9 cellular contexts compared by ENCODE assay signal in the genomic region with DNA sequence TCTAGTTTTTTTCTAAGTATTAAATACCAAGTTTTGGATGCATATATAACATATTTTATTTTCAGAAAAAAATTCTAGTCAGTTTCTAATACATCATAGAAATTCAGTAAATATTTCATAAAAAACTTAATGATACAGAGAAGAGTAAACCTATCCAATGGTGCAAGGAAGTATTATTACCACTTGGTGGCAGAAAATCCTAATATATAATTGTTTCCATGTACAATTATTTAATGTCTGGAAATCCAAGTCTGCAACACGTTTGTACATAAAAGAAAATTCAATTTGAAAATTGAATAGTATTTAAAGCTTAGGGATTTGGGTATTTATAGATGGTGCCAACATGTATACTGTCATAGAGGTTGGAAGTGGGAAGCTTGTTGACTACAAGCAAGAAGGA.
A peak's percentile ranks its signal among the peaks of the same experiment; 100 is the strongest.
DNase-seq lines count a peak whose midpoint lies in the region; ATAC-seq and TF ChIP-seq lines count a peak whose summit lies in the region.
"Had no signal": no experiment of that assay in that cellular context is flagged by ENCODE, and none has a peak within 500 bp of the region (broad histone marks: within the 10 kb centered on the region; RNA-seq: fewer than 3 reads in every experiment).

No MANE protein-coding gene starts in this region.

- peaks cover 11% of the 10 kb centered on the region for H3K9me3 Mint-ChIP-seq in HFFc6
- H3K9me3 Mint-ChIP-seq in activated naive CD8-positive, alpha-beta T cell treated with anti-CD3 and anti-CD28 coated beads for 36 hours = no peaks in the 10 kb centered on the region

- no peak overlapping the region for H3K4me3 Mint-ChIP-seq in HFFc6
- no peak overlapping the region for H3K4me3 Mint-ChIP-seq in activated naive CD8-positive, alpha-beta T cell treated with anti-CD3 and anti-CD28 coated beads for 36 hours

- H3K4me1 ChIP-seq in Panc1 (ENCODE audit: control insufficient read depth, insufficient read depth, low read length) = no peaks in the 10 kb centered on the region
- peaks cover 0 to 6% (median 0%) of the 10 kb centered on the region in 4 donors for H3K4me1 ChIP-seq in sigmoid colon

- ATAC-seq in Panc1 = 0 out of 2 replicates have a peak, but pooled peaks have one; percentile 63

- H3K4me1 Mint-ChIP-seq in HFFc6 (ENCODE audit: low read depth) = peaks cover 6% of the 10 kb centered on the region; the same call in 1 of the 2 replicates
- H3K4me1 Mint-ChIP-seq in activated naive CD8-positive, alpha-beta T cell treated with anti-CD3 and anti-CD28 coated beads for 36 hours = no peaks in the 10 kb centered on the region

- no peak for TF ChIP-seq POLR2A in sigmoid colon (IDR thresholded peaks at IDR 0.05)

- 0% methylated on average over 1 of the region's 1 CpG for WGBS in sigmoid colon, 2 donors

- H3K27ac ChIP-seq in Panc1 (ENCODE audit: low read length) (no peak overlapping the region), sigmoid colon (no peak overlapping the region)

- H3K27ac Mint-ChIP-seq in HFFc6 = no peak overlapping the region
- no peak overlapping the region for H3K27ac Mint-ChIP-seq in activated naive CD8-positive, alpha-beta T cell treated with anti-CD3 and anti-CD28 coated beads for 36 hours

- no peaks in the 10 kb centered on the region for H3K36me3 Mint-ChIP-seq in HFFc6 (ENCODE audit: low read depth)
- no peaks in the 10 kb centered on the region for H3K36me3 Mint-ChIP-seq in activated naive CD8-positive, alpha-beta T cell treated with anti-CD3 and anti-CD28 coated beads for 36 hours

- DNase-seq in HFFc6 (no peak), Panc1 (ENCODE audit: low read depth, low spot score) (no peak), fibroblast of mammary gland (ENCODE audit: low read depth) (peak; percentile 42), sigmoid colon (no peak), NCI-H187 treated with DMSO at 0.1 percent for 48 hours (lab: John Stamatoyannopoulos, UW) (no peak), AG20443 (ENCODE audit: low spot score) (no peak), NCI-H2107 (lab: John Stamatoyannopoulos, UW) (no peak)
- no peak for DNase-seq in activated naive CD8-positive, alpha-beta T cell treated with anti-CD3 and anti-CD28 coated beads for 36 hours
- DNase-seq: RPMI8226 had no signal

- H3K4me3 ChIP-seq in Panc1 (ENCODE audit: low read depth in 2 of 2, low read length in 2 of 2) (no peak overlapping the region), fibroblast of mammary gland (ENCODE audit: control insufficient read depth, low read depth, low read length) (no peak overlapping the region), sigmoid colon (no peak overlapping the region)

- POLR2A ChIA-PET in Panc1 (lab: Charles Lee) = no interaction called here

- H3K9me3 ChIP-seq in Panc1 (ENCODE audit: control insufficient read depth, insufficient read depth, low read depth, low read length) (no peaks in the 10 kb centered on the region), sigmoid colon (no peaks in the 10 kb centered on the region)

- TF ChIP-seq CTCF in HFFc6 (IDR thresholded peaks at IDR 0.05) (peak; percentile 65; the same call in 1 of the 2 replicates), Panc1 (IDR thresholded peaks at IDR 0.05) (peak; percentile 43; the same call in 1 of the 2 replicates), fibroblast of mammary gland (conservative IDR thresholded peaks at IDR 0.05; ENCODE audit: control insufficient read depth, insufficient read depth, low read depth, low read length) (peak; percentile 39), sigmoid colon (IDR thresholded peaks at IDR 0.05) (peak in 3 of 4 experiments; percentile 27 to 56 (median 29))

- H3K27me3 ChIP-seq in Panc1 (ENCODE audit: control insufficient read depth, insufficient read depth, low read length) (no peaks in the 10 kb centered on the region), sigmoid colon (no peaks in the 10 kb centered on the region)

- no peaks in the 10 kb centered on the region for H3K27me3 Mint-ChIP-seq in HFFc6 (ENCODE audit: insufficient read depth)
- no peaks in the 10 kb centered on the region for H3K27me3 Mint-ChIP-seq in activated naive CD8-positive, alpha-beta T cell treated with anti-CD3 and anti-CD28 coated beads for 36 hours

- in situ Hi-C loops in Panc1 (cut with HindIII; ENCODE audit: low pct_unique_long_range_greater_than_20kb, low sequenced_read_pairs) = no loop called here

- intact Hi-C loops in Panc1 (cut with micrococcal nuclease; ENCODE audit: unreplicated experiment) (loop anchor here (1.0 to 5.0 kb wide), 2 partner anchors 391 to 550 kb away; no protein-coding TSS in a partner anchor), sigmoid colon (cut with DNase I) (loop anchor here (1.0 kb wide), 1 partner anchor 391 kb away; no protein-coding TSS in a partner anchor)

- CTCF ChIA-PET in Panc1 (lab: Charles Lee) = interaction anchor here (1.5 kb wide), 1 partner anchor 404 kb away, joined by 5 read pairs; no protein-coding TSS in a partner anchor

- BruUV-seq in Panc1 (replicated peaks; lab: Mats Ljungman, UMichigan) = no TSS peak

- H3K36me3 ChIP-seq in Panc1 (ENCODE audit: control insufficient read depth, insufficient read depth, low read length) (no peaks in the 10 kb centered on the region), sigmoid colon (no peaks in the 10 kb centered on the region)

- TF ChIP-seq EP300 in sigmoid colon (IDR thresholded peaks at IDR 0.05) = no peak
